27 cellular contexts compared by ENCODE assay signal in genomic region chr9:130672933-130673615, GRCh38. TPM values are rescaled to one million over a fixed set of nuclear protein-coding genes. Genes with fewer than 3 reads are reported as not detected.
"Had no signal": no experiment of that assay in that cellular context is flagged by ENCODE, and none has a peak within 500 bp of the region (broad histone marks: within the 10 kb centered on the region; RNA-seq: fewer than 3 reads in every experiment).

No MANE protein-coding gene starts in this region.

- H3K4me1 ChIP-seq: esophagus squamous epithelium, gastrocnemius medialis, neural progenitor cell, spleen, tibial artery, upper lobe of right lung had no signal

- H3K4me2 ChIP-seq: hepatocyte, neural progenitor cell had no signal

- H3K9me3 ChIP-seq: esophagus squamous epithelium, gastrocnemius medialis, spleen, suprapubic skin, tibial artery, upper lobe of right lung had no signal

- H3K9ac ChIP-seq: neural progenitor cell had no signal

- DNase-seq: activated B cell treated with CpG ODN at 0.5 μM for 24 hours; activated CD4-positive, alpha-beta T cell treated with anti-CD3 and anti-CD28 coated beads, Interleukin-2, amount 50 U/mL, for 1 hour; activated CD8-positive, alpha-beta T cell treated with anti-CD3 and anti-CD28 coated beads for 36 hours; activated naive CD4-positive, alpha-beta T cell; activated T-cell treated with anti-CD3 and anti-CD28 coated beads, Interleukin-2, amount 50 U/mL, for 4 hours; dermis blood vessel endothelial cell; effector CD4-positive, alpha-beta T cell; esophagus squamous epithelium; gastrocnemius medialis; left cardiac atrium; midbrain; natural killer cell; posterior cingulate gyrus; right cardiac atrium; spleen; stimulated activated naive CD4-positive, alpha-beta T cell; tibial artery; upper lobe of right lung had no signal

- H3K27ac ChIP-seq: epithelial cell of prostate, esophagus squamous epithelium, gastrocnemius medialis, hepatocyte, neural progenitor cell, spleen, suprapubic skin, tibial artery, upper lobe of right lung had no signal

- H3K4me3 ChIP-seq: esophagus squamous epithelium, gastrocnemius medialis, hepatocyte, neural progenitor cell, spleen, suprapubic skin, tibial artery, upper lobe of right lung had no signal

- H3K27me3 ChIP-seq: gastrocnemius medialis had no signal

- ATAC-seq: activated CD8-positive, alpha-beta T cell treated with anti-CD3 and anti-CD28 coated beads for 36 hours; activated naive CD4-positive, alpha-beta T cell treated with anti-CD3 and anti-CD28 coated beads, Interleukin-2, amount 50 U/mL, for 72 hours; activated T-cell treated with anti-CD3 and anti-CD28 coated beads, Interleukin-2, amount 50 U/mL, for 4 hours; gastrocnemius medialis; left cardiac atrium; natural killer cell; right cardiac atrium; upper lobe of right lung had no signal

- H3K36me3 ChIP-seq: esophagus squamous epithelium, gastrocnemius medialis, neural progenitor cell, spleen, suprapubic skin, tibial artery, upper lobe of right lung had no signal

- H2AFZ ChIP-seq: hepatocyte, neural progenitor cell had no signal

RNA-seq across cellular contexts. Expression of gene PRDM12, which starts 8.7 kb away (rescaled TPM):
- total RNA-seq: activated B cell treated with CpG ODN at 0.5 μM for 24 hours; activated naive CD4-positive, alpha-beta T cell treated with anti-CD3 and anti-CD28 coated beads, Interleukin-2, amount 50 U/mL, for 72 hours; bronchial epithelial cell; dermis blood vessel endothelial cell; esophagus squamous epithelium; gastrocnemius medialis; hepatocyte; left cardiac atrium; liver; omental fat pad; right cardiac atrium; spleen; suprapubic skin; upper lobe of right lung had no signal
- polyA plus RNA-seq: hepatocyte, keratinocyte had no signal
